ENCODE assay signal across 8 cellular contexts in genomic region chr6:89080281-89081128, GRCh38. TPM values are rescaled to one million over a fixed set of nuclear protein-coding genes. Genes with fewer than 3 reads are reported as not detected.
DNase-seq lines count a peak whose midpoint lies in the region; ATAC-seq lines count a peak whose summit lies in the region.

PNRC1 (plus strand) TSS chr6:89080751; CDS start chr6:89080895, 144 bp downstream.

- peaks cover 21% of the 10 kb centered on the region for H3K4me1 ChIP-seq in BLaER1

- ATAC-seq in GM19328 (IDR thresholded peaks at IDR 0.05; ENCODE audit: unreplicated experiment) (peak; percentile 69), HG03520 (IDR thresholded peaks at IDR 0.05; ENCODE audit: unreplicated experiment) (peak; percentile 66)

- peaks cover 36% of the 10 kb centered on the region for H3K4me1 Mint-ChIP-seq in activated CD4-positive, alpha-beta T cell treated with anti-CD3 and anti-CD28 coated beads, Interleukin-2, amount 10 ng/mL, durations not matched to agents 7 days and 5 days

- H3K36me3 ChIP-seq in BLaER1: peaks cover 27% of the 10 kb centered on the region

- no peaks in the 10 kb centered on the region for H3K9me3 ChIP-seq in BLaER1

- peaks cover 39% of the 10 kb centered on the region for H4K20me1 ChIP-seq in BLaER1

- peak within 1 kb of the TSS; percentile 97 for H3K27ac ChIP-seq in BLaER1

- peak within 1 kb of the TSS; percentile 96 for H3K9ac ChIP-seq in BLaER1

- H3K27ac Mint-ChIP-seq in activated CD4-positive, alpha-beta T cell treated with anti-CD3 and anti-CD28 coated beads, Interleukin-2, amount 10 ng/mL, durations not matched to agents 7 days and 5 days: peak within 1 kb of the TSS; percentile 100

- peaks cover 40% of the 10 kb centered on the region for H3K36me3 Mint-ChIP-seq in activated CD4-positive, alpha-beta T cell treated with anti-CD3 and anti-CD28 coated beads, Interleukin-2, amount 10 ng/mL, durations not matched to agents 7 days and 5 days (ENCODE audit: low read depth)

- H3K27me3 Mint-ChIP-seq in activated CD4-positive, alpha-beta T cell treated with anti-CD3 and anti-CD28 coated beads, Interleukin-2, amount 10 ng/mL, durations not matched to agents 7 days and 5 days: no peaks in the 10 kb centered on the region

- peak within 1 kb of the TSS; percentile 95 for H3K4me3 Mint-ChIP-seq in activated CD4-positive, alpha-beta T cell treated with anti-CD3 and anti-CD28 coated beads, Interleukin-2, amount 10 ng/mL, durations not matched to agents 7 days and 5 days

- H3K9me3 Mint-ChIP-seq in activated CD4-positive, alpha-beta T cell treated with anti-CD3 and anti-CD28 coated beads, Interleukin-2, amount 10 ng/mL, durations not matched to agents 7 days and 5 days: no peaks in the 10 kb centered on the region

- CTCF ChIA-PET in activated CD4-positive, alpha-beta T cell treated with anti-CD3 and anti-CD28 coated beads, Interleukin-2, amount 10 ng/mL, durations not matched to agents 7 days and 5 days (lab: Charles Lee): interaction anchor here (0.6 to 2.0 kb wide), 7 partner anchors 10 to 102 kb away, joined by 3 to 6 read pairs (median 5); partner anchors contain the start of gene SRSF12

- peak within 1 kb of the TSS; percentile 88 for H3K4me3 ChIP-seq in BLaER1

- H3K27me3 ChIP-seq in BLaER1: no peaks in the 10 kb centered on the region

- DNase-seq in NCI-H69 (lab: John Stamatoyannopoulos, UW) (peak; percentile 99), cortex of kidney (lab: John Stamatoyannopoulos, UW) (peak; percentile 80), left kidney (ENCODE audit: low read depth, low spot score) (peak; percentile 100)
- DNase-seq in activated CD4-positive, alpha-beta T cell treated with anti-CD3 and anti-CD28 coated beads, Interleukin-2, amount 10 ng/mL, durations not matched to agents 7 days and 5 days: peak; percentile 100
- DNase-seq in stimulated activated CD4-positive, alpha-beta T cell treated with anti-CD3 and anti-CD28 coated beads, Interleukin-2, amount 100 ng/mL, for 24 hours: peak; percentile 100

- POLR2A ChIA-PET in activated CD4-positive, alpha-beta T cell treated with anti-CD3 and anti-CD28 coated beads, Interleukin-2, amount 10 ng/mL, durations not matched to agents 7 days and 5 days (lab: Charles Lee): interaction anchor here (0.6 to 1.3 kb wide), 5 partner anchors 18 to 277 kb away, joined by 3 to 5 read pairs (median 3); no protein-coding TSS in a partner anchor

- H3K4me2 ChIP-seq in BLaER1: peak within 1 kb of the TSS; percentile 75

RNA-seq across cellular contexts. Expression of gene PNRC1, which starts in this region (rescaled TPM):
- 100 to 1,000 TPM in 1 of 2 experiments, 10 to 100 TPM in 1; 95.0 to 111 TPM for total RNA-seq in activated CD4-positive, alpha-beta T cell treated with anti-CD3 and anti-CD28 coated beads, Interleukin-2, amount 10 ng/mL, durations not matched to agents 7 days and 5 days

Comparison
In these comparisons a context has a peak if more than half of its experiments do, and no peak if none do; other contexts are left out.
1. Peak in every context shown above with its lines: DNase-seq, ATAC-seq, H3K4me3 ChIP-seq and H3K27ac ChIP-seq.